Comparison of ENCODE assay signal across 8 cellular contexts in the genomic region with DNA sequence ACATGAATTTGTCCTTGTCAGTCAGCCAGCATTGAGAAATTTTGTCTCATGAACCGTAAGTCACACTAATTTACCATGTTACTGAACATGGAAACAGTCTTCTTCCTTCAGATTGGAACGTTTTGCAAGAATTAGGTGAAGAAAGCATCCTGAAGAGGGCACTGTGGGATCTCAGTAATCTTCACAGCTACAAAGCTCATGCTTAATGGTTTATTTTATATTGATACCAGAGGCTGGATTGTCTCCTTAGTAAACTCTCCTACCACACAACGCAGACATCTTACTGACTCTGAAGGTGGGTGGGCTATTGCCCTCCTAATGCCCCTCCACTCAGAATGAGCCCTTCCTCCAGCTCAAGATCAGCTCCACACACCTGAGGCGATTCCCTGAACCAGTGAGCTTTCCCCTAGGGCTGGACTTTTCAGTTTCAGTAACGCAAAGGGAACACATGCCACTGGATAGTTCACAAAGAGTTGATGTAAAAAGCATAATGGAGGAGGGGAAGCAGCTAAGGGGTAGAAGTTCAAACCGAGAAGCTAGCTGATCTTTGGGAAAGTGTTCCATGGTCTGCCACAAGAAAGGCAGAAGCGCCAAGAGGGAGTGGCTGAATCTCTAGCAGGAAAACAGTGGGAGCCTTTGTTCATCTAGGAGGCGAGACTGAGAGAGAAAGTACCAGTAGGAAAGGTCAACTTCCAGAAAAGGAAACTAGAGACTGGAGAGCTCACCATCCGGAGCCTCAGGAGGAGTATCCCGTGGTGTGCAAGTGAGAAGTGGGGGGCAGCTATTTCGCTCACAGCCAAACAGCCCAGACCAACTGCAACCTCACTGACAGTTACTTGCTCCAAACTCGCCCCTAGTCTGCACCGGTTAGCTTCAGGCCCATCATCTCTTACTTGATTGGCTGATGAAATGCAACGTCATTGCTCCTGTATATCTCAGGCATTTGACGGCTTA. TPM values are rescaled to one million over a fixed set of nuclear protein-coding genes. Genes with fewer than 3 reads are reported as not detected.
DNase-seq lines count a peak whose midpoint lies in the region; ATAC-seq and TF ChIP-seq lines count a peak whose summit lies in the region.

A gene (minus strand): TSS at position 849 of the 954 bp plus-strand sequence. CDS start 7,425 bp downstream, outside the sequence.

- ATAC-seq in HG03045 (IDR thresholded peaks at IDR 0.05; ENCODE audit: unreplicated experiment) (peak; percentile 57), aorta (ENCODE audit: low FRiP score) (peak; percentile 90)

- H3K27ac ChIP-seq in 22Rv1: no peak within 1 kb of the TSS
- H3K27ac ChIP-seq in esophagus squamous epithelium: peak within 1 kb of the TSS; percentile 26 to 80 (median 66)
- peak within 1 kb of the TSS; percentile 69 for H3K27ac ChIP-seq in muscle layer of duodenum (ENCODE audit: low read length)
- H3K27ac ChIP-seq in aorta (ENCODE audit: low read depth in 1 of 2, low read length in 2 of 2): peak within 1 kb of the TSS; percentile 30 to 49

- DNase-seq in GM04504 (ENCODE audit: low read depth): peak; percentile 40
- peak; percentile 71 for DNase-seq in NCI-H2196 (lab: John Stamatoyannopoulos, UW; ENCODE audit: unreplicated experiment)
- peak; percentile 48 for DNase-seq in activated CD4-positive, alpha-beta memory T cell treated with anti-CD3 and anti-CD28 coated beads, Interleukin-2, amount 10 ng/mL, durations not matched to agents 7 days and 5 days
- no peak for DNase-seq in esophagus squamous epithelium (lab: John Stamatoyannopoulos, UW)
- DNase-seq in aorta: no peak

- H3K9me3 Mint-ChIP-seq in activated CD4-positive, alpha-beta memory T cell treated with anti-CD3 and anti-CD28 coated beads, Interleukin-2, amount 10 ng/mL, durations not matched to agents 7 days and 5 days: no peaks in the 10 kb centered on the region

- H3K27me3 Mint-ChIP-seq in activated CD4-positive, alpha-beta memory T cell treated with anti-CD3 and anti-CD28 coated beads, Interleukin-2, amount 10 ng/mL, durations not matched to agents 7 days and 5 days: no peaks in the 10 kb centered on the region

- WGBS in esophagus squamous epithelium, 2 donors: 22 to 29% methylated on average over 12 to 15 of the region's 15 CpGs
- 11% methylated on average over 15 of the region's 15 CpGs for WGBS in aorta, 2 donors

- POLR2A ChIA-PET in activated CD4-positive, alpha-beta memory T cell treated with anti-CD3 and anti-CD28 coated beads, Interleukin-2, amount 10 ng/mL, durations not matched to agents 7 days and 5 days (lab: Charles Lee): interaction anchor here (1.2 to 1.6 kb wide), 3 partner anchors 10 to 144 kb away, joined by 3 to 5 read pairs (median 3); no protein-coding TSS in a partner anchor

- H3K27ac Mint-ChIP-seq in activated CD4-positive, alpha-beta memory T cell treated with anti-CD3 and anti-CD28 coated beads, Interleukin-2, amount 10 ng/mL, durations not matched to agents 7 days and 5 days: no peak within 1 kb of the TSS

- H3K4me1 ChIP-seq in esophagus squamous epithelium (peaks cover 0 to 15% (median 0%) of the 10 kb centered on the region in 3 donors), muscle layer of duodenum (ENCODE audit: control insufficient read depth in 1 of 2, insufficient read depth in 2 of 2, low read length in 2 of 2) (no peaks in the 10 kb centered on the region), aorta (ENCODE audit: control insufficient read depth in 1 of 2, insufficient read depth in 2 of 2, low read length in 2 of 2) (no peaks in the 10 kb centered on the region)

- CTCF ChIA-PET in activated CD4-positive, alpha-beta memory T cell treated with anti-CD3 and anti-CD28 coated beads, Interleukin-2, amount 10 ng/mL, durations not matched to agents 7 days and 5 days (lab: Charles Lee): interaction anchor here (0.7 to 4.8 kb wide), 38 partner anchors 8 to 742 kb away, joined by 3 to 42 read pairs (median 5); a partner anchor contains a TSS

- H3K9me3 ChIP-seq in esophagus squamous epithelium: no peaks in the 10 kb centered on the region
- no peaks in the 10 kb centered on the region for H3K9me3 ChIP-seq in muscle layer of duodenum (ENCODE audit: control insufficient read depth in 1 of 2, low read length in 2 of 2)
- H3K9me3 ChIP-seq in aorta (ENCODE audit: control insufficient read depth, low read length): no peaks in the 10 kb centered on the region

- intact Hi-C loops in esophagus squamous epithelium (cut with DNase I): loop anchor here (10.0 kb wide), 1 partner anchor 231 kb away; no protein-coding TSS in a partner anchor
- intact Hi-C loops in aorta (cut with DNase I): loop anchor here in 1 of 2 donors (1.0 kb wide), 1 partner anchor 226 kb away; no protein-coding TSS in a partner anchor

- peak within 1 kb of the TSS; percentile 15 to 61 (median 42) for H3K4me3 ChIP-seq in esophagus squamous epithelium
- H3K4me3 ChIP-seq in muscle layer of duodenum (ENCODE audit: low read depth in 1 of 2, low read length in 2 of 2): peak within 1 kb of the TSS; percentile 66 to 77
- peak within 1 kb of the TSS; percentile 68 to 71 for H3K4me3 ChIP-seq in aorta (ENCODE audit: low read length in 2 of 2)

- H3K4me1 Mint-ChIP-seq in activated CD4-positive, alpha-beta memory T cell treated with anti-CD3 and anti-CD28 coated beads, Interleukin-2, amount 10 ng/mL, durations not matched to agents 7 days and 5 days: peaks cover 28% of the 10 kb centered on the region

- H3K27me3 ChIP-seq in esophagus squamous epithelium (no peaks in the 10 kb centered on the region), muscle layer of duodenum (ENCODE audit: low read depth, low read length) (no peaks in the 10 kb centered on the region), aorta (ENCODE audit: control insufficient read depth in 1 of 2, insufficient read depth in 2 of 2, low read length in 1 of 2) (no peaks in the 10 kb centered on the region)

- H3K4me3 Mint-ChIP-seq in activated CD4-positive, alpha-beta memory T cell treated with anti-CD3 and anti-CD28 coated beads, Interleukin-2, amount 10 ng/mL, durations not matched to agents 7 days and 5 days: peak within 1 kb of the TSS; percentile 51

- no peak for TF ChIP-seq POLR2A in esophagus squamous epithelium (IDR thresholded peaks at IDR 0.05)

- TF ChIP-seq CTCF in 22Rv1 (IDR thresholded peaks at IDR 0.05) (peak; percentile 74), esophagus squamous epithelium (IDR thresholded peaks at IDR 0.05) (peak; percentile 54 to 68 (median 55))

- no peaks in the 10 kb centered on the region for H3K36me3 Mint-ChIP-seq in activated CD4-positive, alpha-beta memory T cell treated with anti-CD3 and anti-CD28 coated beads, Interleukin-2, amount 10 ng/mL, durations not matched to agents 7 days and 5 days (ENCODE audit: low read depth)

- no peaks in the 10 kb centered on the region for H3K36me3 ChIP-seq in esophagus squamous epithelium
- H3K36me3 ChIP-seq in muscle layer of duodenum (ENCODE audit: control insufficient read depth in 1 of 2, insufficient read depth in 2 of 2, low read length in 2 of 2): no peaks in the 10 kb centered on the region
- no peaks in the 10 kb centered on the region for H3K36me3 ChIP-seq in aorta (ENCODE audit: control insufficient read depth in 1 of 2, insufficient read depth in 2 of 2, low read length in 1 of 2)

RNA-seq across cellular contexts. Expression of the gene that starts here (rescaled TPM):
- total RNA-seq in activated CD4-positive, alpha-beta memory T cell treated with anti-CD3 and anti-CD28 coated beads, Interleukin-2, amount 10 ng/mL, durations not matched to agents 7 days and 5 days: not detected
- total RNA-seq in esophagus squamous epithelium: not detected
- under 1 TPM; 0.29 to 0.81 TPM for total RNA-seq in aorta
- not detected for polyA plus RNA-seq in aorta

Comparison
In these comparisons a context has a peak if more than half of its experiments do, and no peak if none do; other contexts are left out.
1. Peak in DNase-seq in activated CD4-positive, alpha-beta memory T cell treated with anti-CD3 and anti-CD28 coated beads, Interleukin-2, amount 10 ng/mL, durations not matched to agents 7 days and 5 days; RNA of the gene not detected or under 1 TPM.
2. Peak in ATAC-seq, H3K4me3 ChIP-seq and H3K27ac ChIP-seq in aorta; RNA of the gene not detected or under 1 TPM.
3. DNase-seq: peak in GM04504 (single experiment) and NCI-H2196 (single experiment); none in esophagus squamous epithelium (single experiment) and aorta (0 of 2).
4. Peak in every context shown above with its lines, with median percentiles within 50 percentile points of each other: H3K4me3 ChIP-seq.